In the genomic region with DNA sequence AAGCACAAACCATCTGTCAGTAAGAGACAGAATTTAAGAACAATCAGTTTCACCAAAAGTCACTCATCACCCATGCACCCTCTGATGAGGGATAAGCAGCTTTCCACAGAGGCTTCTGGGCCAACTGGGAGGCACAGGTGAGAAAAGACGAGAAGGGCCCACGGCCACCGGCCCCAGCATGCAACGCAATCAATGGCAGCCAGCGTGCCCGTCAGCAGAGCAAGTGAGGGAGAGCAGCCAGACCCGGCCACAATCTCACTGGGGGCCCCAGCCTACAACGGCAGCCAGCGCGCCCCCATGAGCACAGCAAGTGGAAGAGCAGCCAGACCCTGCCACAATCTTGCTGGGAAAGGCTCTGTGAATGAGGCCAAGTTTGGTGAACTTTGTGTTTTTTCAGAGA, we compare ENCODE assay signal across 2 cellular contexts.
TF ChIP-seq lines count a peak whose summit lies in the region.

No MANE protein-coding gene starts in this region.

TF ChIP-seq in GM23338, 12 proteins besides CTCF, POLR2A, EP300 and RAD21:
- TF ChIP-seq JUNB (IDR thresholded peaks at IDR 0.05; ENCODE audit: unreplicated experiment) (no peak), STAT1 (IDR thresholded peaks at IDR 0.05; ENCODE audit: unreplicated experiment) (no peak), ZNF114 (CRISPR knock-in tag; IDR thresholded peaks at IDR 0.05) (no peak), CREB1 (CRISPR knock-in tag; IDR thresholded peaks at IDR 0.05; ENCODE audit: low read depth) (no peak), EZH2phosphoT487 (IDR thresholded peaks at IDR 0.05; ENCODE audit: unreplicated experiment) (no peak), ZNF331 (CRISPR knock-in tag; IDR thresholded peaks at IDR 0.05; ENCODE audit: low read depth) (no peak)
- TF ChIP-seq, protein P1, sequence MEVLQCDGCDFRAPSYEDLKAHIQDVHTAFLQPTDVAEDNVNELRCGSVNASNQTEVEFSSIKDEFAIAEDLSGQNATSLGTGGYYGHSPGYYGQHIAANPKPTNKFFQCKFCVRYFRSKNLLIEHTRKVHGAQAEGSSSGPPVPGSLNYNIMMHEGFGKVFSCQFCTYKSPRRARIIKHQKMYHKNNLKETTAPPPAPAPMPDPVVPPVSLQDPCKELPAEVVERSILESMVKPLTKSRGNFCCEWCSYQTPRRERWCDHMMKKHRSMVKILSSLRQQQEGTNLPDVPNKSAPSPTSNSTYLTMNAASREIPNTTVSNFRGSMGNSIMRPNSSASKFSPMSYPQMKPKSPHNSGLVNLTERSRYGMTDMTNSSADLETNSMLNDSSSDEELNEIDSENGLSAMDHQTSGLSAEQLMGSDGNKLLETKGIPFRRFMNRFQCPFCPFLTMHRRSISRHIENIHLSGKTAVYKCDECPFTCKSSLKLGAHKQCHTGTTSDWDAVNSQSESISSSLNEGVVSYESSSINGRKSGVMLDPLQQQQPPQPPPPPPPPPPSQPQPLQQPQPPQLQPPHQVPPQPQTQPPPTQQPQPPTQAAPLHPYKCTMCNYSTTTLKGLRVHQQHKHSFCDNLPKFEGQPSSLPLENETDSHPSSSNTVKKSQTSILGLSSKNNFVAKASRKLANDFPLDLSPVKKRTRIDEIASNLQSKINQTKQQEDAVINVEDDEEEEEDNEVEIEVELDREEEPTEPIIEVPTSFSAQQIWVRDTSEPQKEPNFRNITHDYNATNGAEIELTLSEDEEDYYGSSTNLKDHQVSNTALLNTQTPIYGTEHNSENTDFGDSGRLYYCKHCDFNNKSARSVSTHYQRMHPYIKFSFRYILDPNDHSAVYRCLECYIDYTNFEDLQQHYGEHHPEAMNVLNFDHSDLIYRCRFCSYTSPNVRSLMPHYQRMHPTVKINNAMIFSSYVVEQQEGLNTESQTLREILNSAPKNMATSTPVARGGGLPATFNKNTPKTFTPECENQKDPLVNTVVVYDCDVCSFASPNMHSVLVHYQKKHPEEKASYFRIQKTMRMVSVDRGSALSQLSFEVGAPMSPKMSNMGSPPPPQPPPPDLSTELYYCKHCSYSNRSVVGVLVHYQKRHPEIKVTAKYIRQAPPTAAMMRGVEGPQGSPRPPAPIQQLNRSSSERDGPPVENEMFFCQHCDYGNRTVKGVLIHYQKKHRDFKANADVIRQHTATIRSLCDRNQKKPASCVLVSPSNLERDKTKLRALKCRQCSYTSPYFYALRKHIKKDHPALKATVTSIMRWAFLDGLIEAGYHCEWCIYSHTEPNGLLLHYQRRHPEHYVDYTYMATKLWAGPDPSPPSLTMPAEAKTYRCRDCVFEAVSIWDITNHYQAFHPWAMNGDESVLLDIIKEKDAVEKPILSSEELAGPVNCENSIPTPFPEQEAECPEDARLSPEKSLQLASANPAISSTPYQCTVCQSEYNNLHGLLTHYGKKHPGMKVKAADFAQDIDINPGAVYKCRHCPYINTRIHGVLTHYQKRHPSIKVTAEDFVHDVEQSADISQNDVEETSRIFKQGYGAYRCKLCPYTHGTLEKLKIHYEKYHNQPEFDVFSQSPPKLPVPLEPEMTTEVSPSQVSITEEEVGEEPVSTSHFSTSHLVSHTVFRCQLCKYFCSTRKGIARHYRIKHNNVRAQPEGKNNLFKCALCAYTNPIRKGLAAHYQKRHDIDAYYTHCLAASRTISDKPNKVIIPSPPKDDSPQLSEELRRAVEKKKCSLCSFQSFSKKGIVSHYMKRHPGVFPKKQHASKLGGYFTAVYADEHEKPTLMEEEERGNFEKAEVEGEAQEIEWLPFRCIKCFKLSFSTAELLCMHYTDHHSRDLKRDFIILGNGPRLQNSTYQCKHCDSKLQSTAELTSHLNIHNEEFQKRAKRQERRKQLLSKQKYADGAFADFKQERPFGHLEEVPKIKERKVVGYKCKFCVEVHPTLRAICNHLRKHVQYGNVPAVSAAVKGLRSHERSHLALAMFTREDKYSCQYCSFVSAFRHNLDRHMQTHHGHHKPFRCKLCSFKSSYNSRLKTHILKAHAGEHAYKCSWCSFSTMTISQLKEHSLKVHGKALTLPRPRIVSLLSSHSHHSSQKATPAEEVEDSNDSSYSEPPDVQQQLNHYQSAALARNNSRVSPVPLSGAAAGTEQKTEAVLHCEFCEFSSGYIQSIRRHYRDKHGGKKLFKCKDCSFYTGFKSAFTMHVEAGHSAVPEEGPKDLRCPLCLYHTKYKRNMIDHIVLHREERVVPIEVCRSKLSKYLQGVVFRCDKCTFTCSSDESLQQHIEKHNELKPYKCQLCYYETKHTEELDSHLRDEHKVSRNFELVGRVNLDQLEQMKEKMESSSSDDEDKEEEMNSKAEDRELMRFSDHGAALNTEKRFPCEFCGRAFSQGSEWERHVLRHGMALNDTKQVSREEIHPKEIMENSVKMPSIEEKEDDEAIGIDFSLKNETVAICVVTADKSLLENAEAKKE (CRISPR knock-in tag; IDR thresholded peaks at IDR 0.05): no peak
- TF ChIP-seq, protein P2, sequence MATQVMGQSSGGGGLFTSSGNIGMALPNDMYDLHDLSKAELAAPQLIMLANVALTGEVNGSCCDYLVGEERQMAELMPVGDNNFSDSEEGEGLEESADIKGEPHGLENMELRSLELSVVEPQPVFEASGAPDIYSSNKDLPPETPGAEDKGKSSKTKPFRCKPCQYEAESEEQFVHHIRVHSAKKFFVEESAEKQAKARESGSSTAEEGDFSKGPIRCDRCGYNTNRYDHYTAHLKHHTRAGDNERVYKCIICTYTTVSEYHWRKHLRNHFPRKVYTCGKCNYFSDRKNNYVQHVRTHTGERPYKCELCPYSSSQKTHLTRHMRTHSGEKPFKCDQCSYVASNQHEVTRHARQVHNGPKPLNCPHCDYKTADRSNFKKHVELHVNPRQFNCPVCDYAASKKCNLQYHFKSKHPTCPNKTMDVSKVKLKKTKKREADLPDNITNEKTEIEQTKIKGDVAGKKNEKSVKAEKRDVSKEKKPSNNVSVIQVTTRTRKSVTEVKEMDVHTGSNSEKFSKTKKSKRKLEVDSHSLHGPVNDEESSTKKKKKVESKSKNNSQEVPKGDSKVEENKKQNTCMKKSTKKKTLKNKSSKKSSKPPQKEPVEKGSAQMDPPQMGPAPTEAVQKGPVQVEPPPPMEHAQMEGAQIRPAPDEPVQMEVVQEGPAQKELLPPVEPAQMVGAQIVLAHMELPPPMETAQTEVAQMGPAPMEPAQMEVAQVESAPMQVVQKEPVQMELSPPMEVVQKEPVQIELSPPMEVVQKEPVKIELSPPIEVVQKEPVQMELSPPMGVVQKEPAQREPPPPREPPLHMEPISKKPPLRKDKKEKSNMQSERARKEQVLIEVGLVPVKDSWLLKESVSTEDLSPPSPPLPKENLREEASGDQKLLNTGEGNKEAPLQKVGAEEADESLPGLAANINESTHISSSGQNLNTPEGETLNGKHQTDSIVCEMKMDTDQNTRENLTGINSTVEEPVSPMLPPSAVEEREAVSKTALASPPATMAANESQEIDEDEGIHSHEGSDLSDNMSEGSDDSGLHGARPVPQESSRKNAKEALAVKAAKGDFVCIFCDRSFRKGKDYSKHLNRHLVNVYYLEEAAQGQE (IDR thresholded peaks at IDR 0.05; ENCODE audit: unreplicated experiment): no peak
- TF ChIP-seq, protein P3, sequence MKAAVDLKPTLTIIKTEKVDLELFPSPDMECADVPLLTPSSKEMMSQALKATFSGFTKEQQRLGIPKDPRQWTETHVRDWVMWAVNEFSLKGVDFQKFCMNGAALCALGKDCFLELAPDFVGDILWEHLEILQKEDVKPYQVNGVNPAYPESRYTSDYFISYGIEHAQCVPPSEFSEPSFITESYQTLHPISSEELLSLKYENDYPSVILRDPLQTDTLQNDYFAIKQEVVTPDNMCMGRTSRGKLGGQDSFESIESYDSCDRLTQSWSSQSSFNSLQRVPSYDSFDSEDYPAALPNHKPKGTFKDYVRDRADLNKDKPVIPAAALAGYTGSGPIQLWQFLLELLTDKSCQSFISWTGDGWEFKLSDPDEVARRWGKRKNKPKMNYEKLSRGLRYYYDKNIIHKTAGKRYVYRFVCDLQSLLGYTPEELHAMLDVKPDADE (IDR thresholded peaks at IDR 0.05): no peak

TF ChIP-seq in H1, 55 proteins besides CTCF, POLR2A, EP300 and RAD21:
- TF ChIP-seq, protein P4, sequence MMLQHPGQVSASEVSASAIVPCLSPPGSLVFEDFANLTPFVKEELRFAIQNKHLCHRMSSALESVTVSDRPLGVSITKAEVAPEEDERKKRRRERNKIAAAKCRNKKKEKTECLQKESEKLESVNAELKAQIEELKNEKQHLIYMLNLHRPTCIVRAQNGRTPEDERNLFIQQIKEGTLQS (IDR thresholded peaks at IDR 0.05; ENCODE audit: insufficient read depth, low read depth, low read length): no peak
- TF ChIP-seq TEAD4 (IDR thresholded peaks at IDR 0.05; ENCODE audit: low read depth, low read length) (no peak), CBX5 (IDR thresholded peaks at IDR 0.05; ENCODE audit: low read depth, low read length) (no peak), RFX5 (IDR thresholded peaks at IDR 0.05; ENCODE audit: borderline replicate concordance, low read depth, low read length) (no peak)
